ENCODE assay signal across 14 cellular contexts in the genomic region with DNA sequence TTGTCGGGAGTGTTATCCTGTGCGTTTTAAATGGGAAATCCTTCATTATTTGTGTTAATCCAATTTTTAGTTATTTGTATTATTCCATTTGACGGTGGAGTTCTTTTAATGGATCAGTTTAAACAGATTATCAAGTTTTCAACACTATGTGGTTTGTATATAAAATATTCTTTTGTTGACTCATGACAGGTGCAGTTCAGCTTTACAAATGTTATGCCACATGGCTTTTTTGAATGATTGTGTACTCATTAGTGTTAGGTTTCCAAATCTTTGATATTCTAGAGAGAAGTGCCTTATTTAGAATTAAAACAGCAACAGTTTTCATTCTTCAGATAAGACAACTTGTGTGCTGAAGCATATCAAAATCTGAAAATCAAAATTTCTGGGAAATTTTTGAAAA. TPM values are rescaled to one million over a fixed set of nuclear protein-coding genes. Genes with fewer than 3 reads are reported as not detected.
DNase-seq lines count a peak whose midpoint lies in the region; ATAC-seq, FAIRE-seq and TF ChIP-seq lines count a peak whose summit lies in the region.
"Had no signal": no experiment of that assay in that cellular context is flagged by ENCODE, and none has a peak within 500 bp of the region (broad histone marks: within the 10 kb centered on the region; RNA-seq: fewer than 3 reads in every experiment).

No MANE protein-coding gene starts in this region.

- no peaks in the 10 kb centered on the region for H3K9me3 Mint-ChIP-seq in osteocyte (ENCODE audit: unreplicated experiment)

- peak overlapping the region; percentile 15 for H3K27ac Mint-ChIP-seq in osteocyte (ENCODE audit: unreplicated experiment)

- ATAC-seq in GM18870 (IDR thresholded peaks at IDR 0.05; ENCODE audit: unreplicated experiment): no peak
- ATAC-seq: HepG2, Panc1, right lobe of liver had no signal

- peaks cover 66% of the 10 kb centered on the region for H3K4me1 Mint-ChIP-seq in osteocyte (ENCODE audit: unreplicated experiment)

- no peak for FAIRE-seq in frontal cortex (lab: Jason Lieb, UNC)
- FAIRE-seq: HepG2, TTC549 had no signal

- peak; percentile 57 for DNase-seq in NCI-H1092 (lab: John Stamatoyannopoulos, UW)
- DNase-seq in NCI-H2107 (lab: John Stamatoyannopoulos, UW): peak; percentile 29
- no peak for DNase-seq in osteocyte (ENCODE audit: extremely low spot score, unreplicated experiment)
- no peak for DNase-seq in frontal cortex (ENCODE audit: low spot score in 2 of 2)
- no peak for DNase-seq in dedifferentiated amniotic fluid mesenchymal stem cell (ENCODE audit: extremely low spot score)
- DNase-seq: activated CD4-positive, alpha-beta T cell treated with anti-CD3 and anti-CD28 coated beads for 48 hours; activated CD8-positive, alpha-beta memory T cell treated with anti-CD3 and anti-CD28 coated beads, Interleukin-2, amount 50 U/mL, for 4 hours; MM.1S; right lobe of liver had no signal

- H3K36me3 Mint-ChIP-seq in osteocyte (ENCODE audit: unreplicated experiment): no peaks in the 10 kb centered on the region

- peak overlapping the region; percentile 91 for H3K27ac ChIP-seq in angular gyrus (ENCODE audit: low read depth, low read length)
- H3K27ac ChIP-seq: right lobe of liver had no signal

- peak overlapping the region; percentile 80 for H3K4me3 Mint-ChIP-seq in osteocyte (ENCODE audit: unreplicated experiment)

- TF ChIP-seq CTCF in osteocyte (IDR thresholded peaks at IDR 0.05): no peak

- peaks cover 17% of the 10 kb centered on the region for H3K27me3 Mint-ChIP-seq in osteocyte (ENCODE audit: unreplicated experiment)

RNA-seq across cellular contexts. Expression of gene JAM3, which starts 2.4 kb away (rescaled TPM):
- total RNA-seq in osteocyte (170 and 177 TPM in 2 replicates), frontal cortex (39.5 TPM)

Comparison
In these comparisons a context has a peak if more than half of its experiments do, and no peak if none do; other contexts are left out.
1. DNase-seq: peak in NCI-H1092 (single experiment) and NCI-H2107 (single experiment); none in osteocyte (single experiment), frontal cortex (0 of 2) and dedifferentiated amniotic fluid mesenchymal stem cell (single experiment).